In genomic region chr1:161069201-161069685, GRCh38 we compare ENCODE assay signal across 10 cellular contexts. TPM values are rescaled to one million over a fixed set of nuclear protein-coding genes. Genes with fewer than 3 reads are reported as not detected.
DNase-seq lines count a peak whose midpoint lies in the region; ATAC-seq, FAIRE-seq and TF ChIP-seq lines count a peak whose summit lies in the region.
"Had no signal": no experiment of that assay in that cellular context is flagged by ENCODE, and none has a peak within 500 bp of the region (broad histone marks: within the 10 kb centered on the region; RNA-seq: fewer than 3 reads in every experiment).

No MANE protein-coding gene starts in this region.

- peak overlapping the region; percentile 33 to 68 for H3K9ac ChIP-seq in mucosa of rectum (ENCODE audit: low read depth in 1 of 2, low read length in 2 of 2)

- POLR2A ChIA-PET in CD4-positive, alpha-beta memory T cell (lab: Charles Lee; ENCODE audit: partially characterized antibody) = interaction anchor here (0.6 to 10.9 kb wide), 29 partner anchors 9 to 863 kb away, joined by 3 to 602 read pairs (median 5); partner anchors contain the start of genes DEDD, F11R, KLHDC9 and LY9
- POLR2A ChIA-PET in A673 (lab: Charles Lee; ENCODE audit: low non-redundant PET) = no interaction called here

- peak; percentile 11 for ATAC-seq in HG02642 (IDR thresholded peaks at IDR 0.05; ENCODE audit: poor library complexity, unreplicated experiment)

- H3K27me3 Mint-ChIP-seq in CD4-positive, alpha-beta memory T cell = no peaks in the 10 kb centered on the region
- no peaks in the 10 kb centered on the region for H3K27me3 Mint-ChIP-seq in activated T-helper 1 cell treated with anti-CD3 and anti-CD28 coated beads, Interleukin-12 subunit alpha, Interleukin-12 subunit beta, Interleukin-2, Interleukin-4 antibody, amounts not matched to agents 30 ng/mL and 10 ng/mL and 1 ng/mL, durations not matched to agents 14 hours and 24 hours and 36 hours (ENCODE audit: insufficient read depth)

- no peak for TF ChIP-seq CTCF in A673 (conservative IDR thresholded peaks at IDR 0.05; ENCODE audit: low read depth, low read length)

- peak overlapping the region; percentile 93 for H3K27ac ChIP-seq in CD4-positive, alpha-beta memory T cell (ENCODE audit: low read depth, low read length)
- H3K27ac ChIP-seq in mucosa of rectum (ENCODE audit: low read depth in 2 of 2, low read length in 2 of 2) = peak overlapping the region; percentile 64 to 90
- no peak overlapping the region for H3K27ac ChIP-seq in A673 (ENCODE audit: low read depth, low read length, poor library complexity, severe bottlenecking)

- H3K27ac Mint-ChIP-seq in CD4-positive, alpha-beta memory T cell = peak overlapping the region; percentile 92 to 100 (median 99)
- H3K27ac Mint-ChIP-seq in activated T-helper 1 cell treated with anti-CD3 and anti-CD28 coated beads, Interleukin-12 subunit alpha, Interleukin-12 subunit beta, Interleukin-2, Interleukin-4 antibody, amounts not matched to agents 30 ng/mL and 10 ng/mL and 1 ng/mL, durations not matched to agents 14 hours and 24 hours and 36 hours = peak overlapping the region; percentile 99

- H3K36me3 Mint-ChIP-seq in CD4-positive, alpha-beta memory T cell = peaks cover 27 to 36% of the 10 kb centered on the region in 2 donors
- H3K36me3 Mint-ChIP-seq in activated T-helper 1 cell treated with anti-CD3 and anti-CD28 coated beads, Interleukin-12 subunit alpha, Interleukin-12 subunit beta, Interleukin-2, Interleukin-4 antibody, amounts not matched to agents 30 ng/mL and 10 ng/mL and 1 ng/mL, durations not matched to agents 14 hours and 24 hours and 36 hours (ENCODE audit: low read depth) = peaks cover 28% of the 10 kb centered on the region

- no peaks in the 10 kb centered on the region for H3K9me3 Mint-ChIP-seq in CD4-positive, alpha-beta memory T cell
- no peaks in the 10 kb centered on the region for H3K9me3 Mint-ChIP-seq in activated T-helper 1 cell treated with anti-CD3 and anti-CD28 coated beads, Interleukin-12 subunit alpha, Interleukin-12 subunit beta, Interleukin-2, Interleukin-4 antibody, amounts not matched to agents 30 ng/mL and 10 ng/mL and 1 ng/mL, durations not matched to agents 14 hours and 24 hours and 36 hours

- H3K36me3 ChIP-seq in CD4-positive, alpha-beta memory T cell (ENCODE audit: insufficient read depth, low read length) = no peaks in the 10 kb centered on the region
- H3K36me3 ChIP-seq in mucosa of rectum (ENCODE audit: control insufficient read depth in 2 of 2, insufficient read depth in 2 of 2, low read length in 2 of 2) = no peaks in the 10 kb centered on the region
- H3K36me3 ChIP-seq in A673 (ENCODE audit: insufficient read depth, low read length, poor library complexity, severe bottlenecking) = no peaks in the 10 kb centered on the region

- TF ChIP-seq POLR2A in GM12891 (IDR thresholded peaks at IDR 0.05; ENCODE audit: low read depth, low read length) = no peak; the same call in 1 of the 2 replicates

- no peaks in the 10 kb centered on the region for H3K9me3 ChIP-seq in CD4-positive, alpha-beta memory T cell (ENCODE audit: control insufficient read depth in 1 of 2, low read length in 2 of 2)
- H3K9me3 ChIP-seq in mucosa of rectum (ENCODE audit: control insufficient read depth in 2 of 2, low read length in 2 of 2) = no peaks in the 10 kb centered on the region
- H3K9me3 ChIP-seq in A673 (ENCODE audit: low read depth, low read length, poor library complexity, severe bottlenecking) = no peaks in the 10 kb centered on the region

- H3K4me3 Mint-ChIP-seq in CD4-positive, alpha-beta memory T cell = peak overlapping the region; percentile 90 to 100 (median 99)
- peak overlapping the region; percentile 96 for H3K4me3 Mint-ChIP-seq in activated T-helper 1 cell treated with anti-CD3 and anti-CD28 coated beads, Interleukin-12 subunit alpha, Interleukin-12 subunit beta, Interleukin-2, Interleukin-4 antibody, amounts not matched to agents 30 ng/mL and 10 ng/mL and 1 ng/mL, durations not matched to agents 14 hours and 24 hours and 36 hours

- H3K27me3 ChIP-seq in CD4-positive, alpha-beta memory T cell (ENCODE audit: insufficient read depth, low read length) = no peaks in the 10 kb centered on the region
- H3K27me3 ChIP-seq in mucosa of rectum (ENCODE audit: control insufficient read depth in 2 of 2, insufficient read depth in 2 of 2, low read length in 2 of 2) (no peaks in the 10 kb centered on the region), A673 (replicated peaks; ENCODE audit: insufficient read depth, low read depth, low read length, poor library complexity) (peaks cover 5% of the 10 kb centered on the region)

- no peak for FAIRE-seq in GM12891 (lab: Jason Lieb, UNC)
- FAIRE-seq: H54 had no signal

- H3K4me1 Mint-ChIP-seq in CD4-positive, alpha-beta memory T cell = peaks cover 36 to 78% (median 52%) of the 10 kb centered on the region in 4 donors
- peaks cover 65% of the 10 kb centered on the region for H3K4me1 Mint-ChIP-seq in activated T-helper 1 cell treated with anti-CD3 and anti-CD28 coated beads, Interleukin-12 subunit alpha, Interleukin-12 subunit beta, Interleukin-2, Interleukin-4 antibody, amounts not matched to agents 30 ng/mL and 10 ng/mL and 1 ng/mL, durations not matched to agents 14 hours and 24 hours and 36 hours (ENCODE audit: low read depth)

- H3K4me3 ChIP-seq in CD4-positive, alpha-beta memory T cell (ENCODE audit: low read length in 2 of 2) = peak overlapping the region; percentile 80 to 96
- H3K4me3 ChIP-seq in mucosa of rectum (ENCODE audit: low read length in 2 of 2) (peak overlapping the region; percentile 59 to 75), A673 (ENCODE audit: low read depth, low read length, poor library complexity, severe bottlenecking) (no peak overlapping the region)

- BruUV-seq in A673 (replicated peaks; lab: Mats Ljungman, UMichigan) = no TSS peak

- peaks cover 55% of the 10 kb centered on the region for H3K4me1 ChIP-seq in CD4-positive, alpha-beta memory T cell (ENCODE audit: insufficient read depth, low read length)
- H3K4me1 ChIP-seq in mucosa of rectum (ENCODE audit: control insufficient read depth in 2 of 2, insufficient read depth in 2 of 2, low read length in 2 of 2) (peaks cover 6 to 8% of the 10 kb centered on the region in 2 donors), A673 (ENCODE audit: insufficient read depth, low read length, poor library complexity, severe bottlenecking) (no peaks in the 10 kb centered on the region)

- peak in 2 of 5 donors; percentile 7 to 31 for DNase-seq in CD4-positive, alpha-beta memory T cell
- DNase-seq in activated T-helper 1 cell treated with anti-CD3 and anti-CD28 coated beads, Interleukin-12 subunit alpha, Interleukin-12 subunit beta, Interleukin-2, Interleukin-4 antibody, amounts not matched to agents 30 ng/mL and 10 ng/mL and 1 ng/mL, durations not matched to agents 14 hours and 24 hours and 36 hours (ENCODE audit: low spot score) = no peak
- no peak for DNase-seq in A673 (ENCODE audit: low spot score)
- no peak for DNase-seq in NCI-H2196 (lab: John Stamatoyannopoulos, UW; ENCODE audit: unreplicated experiment)
- no peak for DNase-seq in GM12891 (ENCODE audit: insufficient read length, low spot score)
- no peak for DNase-seq in NCI-H187 (lab: John Stamatoyannopoulos, UW)
- DNase-seq: NCI-H446 treated with DMSO at 0.1 percent for 48 hours had no signal

- CTCF ChIA-PET in CD4-positive, alpha-beta memory T cell (lab: Charles Lee; ENCODE audit: partially characterized antibody) = interaction anchor here (0.9 to 10.1 kb wide), 15 partner anchors 10 to 156 kb away, joined by 3 to 171 read pairs (median 4); partner anchors contain the start of genes DEDD, F11R, KLHDC9 and TOMM40L
- CTCF ChIA-PET in A673 (lab: Charles Lee) = interaction anchor here (1.0 kb wide), 1 partner anchor 29 kb away, joined by 3 read pairs; no protein-coding TSS in a partner anchor

- intact Hi-C loops in CD4-positive, alpha-beta memory T cell (cut with micrococcal nuclease) = loop anchor here (1.0 to 5.0 kb wide), 6 partner anchors 24 to 727 kb away; partner anchors contain the start of genes COPA, NCSTN, NIT1 and PFDN2
- intact Hi-C loops in activated T-helper 1 cell treated with anti-CD3 and anti-CD28 coated beads, Interleukin-12 subunit alpha, Interleukin-12 subunit beta, Interleukin-2, Interleukin-4 antibody, amounts not matched to agents 30 ng/mL and 10 ng/mL and 1 ng/mL, durations not matched to agents 14 hours and 24 hours and 36 hours (cut with micrococcal nuclease) = loop anchor here (2.0 kb wide), 2 partner anchors 28 to 48 kb away; partner anchors contain the start of gene F11R
- intact Hi-C loops in A673 (cut with micrococcal nuclease; ENCODE audit: unreplicated experiment) = no loop called here

RNA-seq across cellular contexts. Expression of gene ARHGAP30, which starts 0.4 kb away (rescaled TPM):
- 100 to 1,000 TPM; 222 to 226 TPM for total RNA-seq in CD4-positive, alpha-beta memory T cell
- 100 to 1,000 TPM in 1 of 2 donors, 10 to 100 TPM in 1; 63.4 to 213 TPM for polyA plus RNA-seq in CD4-positive, alpha-beta memory T cell
- 149 and 151 TPM in 2 replicates for total RNA-seq in activated T-helper 1 cell treated with anti-CD3 and anti-CD28 coated beads, Interleukin-12 subunit alpha, Interleukin-12 subunit beta, Interleukin-2, Interleukin-4 antibody, amounts not matched to agents 30 ng/mL and 10 ng/mL and 1 ng/mL, durations not matched to agents 14 hours and 24 hours and 36 hours
- not detected in 2 replicates for total RNA-seq in A673 (2021)
- 78.2 TPM for polyA plus RNA-seq in GM12891 (2012; ENCODE audit: low read depth, missing spikeins)

RNA-seq across cellular contexts. Expression of gene NECTIN4, which starts 20.1 kb away (rescaled TPM):
- not detected for total RNA-seq in CD4-positive, alpha-beta memory T cell
- not detected for polyA plus RNA-seq in CD4-positive, alpha-beta memory T cell
- not detected in 2 replicates for total RNA-seq in activated T-helper 1 cell treated with anti-CD3 and anti-CD28 coated beads, Interleukin-12 subunit alpha, Interleukin-12 subunit beta, Interleukin-2, Interleukin-4 antibody, amounts not matched to agents 30 ng/mL and 10 ng/mL and 1 ng/mL, durations not matched to agents 14 hours and 24 hours and 36 hours
- not detected in 2 replicates for total RNA-seq in A673 (2021)
- polyA plus RNA-seq in GM12891 (2012; ENCODE audit: low read depth, missing spikeins) = 0.28 TPM

RNA-seq across cellular contexts. Expression of gene USF1, which starts 23.5 kb away (rescaled TPM):
- 100 to 1,000 TPM; 101 to 102 TPM for total RNA-seq in CD4-positive, alpha-beta memory T cell
- polyA plus RNA-seq in CD4-positive, alpha-beta memory T cell = 1 to 10 TPM; 1.4 to 5.9 TPM
- 50.6 and 51.5 TPM in 2 replicates for total RNA-seq in activated T-helper 1 cell treated with anti-CD3 and anti-CD28 coated beads, Interleukin-12 subunit alpha, Interleukin-12 subunit beta, Interleukin-2, Interleukin-4 antibody, amounts not matched to agents 30 ng/mL and 10 ng/mL and 1 ng/mL, durations not matched to agents 14 hours and 24 hours and 36 hours
- 54.5 and 57.9 TPM in 2 replicates for total RNA-seq in A673 (2021)
- 47.6 TPM for polyA plus RNA-seq in GM12891 (2012; ENCODE audit: low read depth, missing spikeins)

RNA-seq across cellular contexts. Expression of gene KLHDC9, which starts 28.9 kb away (rescaled TPM):
- total RNA-seq in CD4-positive, alpha-beta memory T cell = under 1 TPM; 0.52 to 0.53 TPM
- 1 to 10 TPM in 1 of 2 donors, under 1 TPM in 1; 0.68 to 2.4 TPM for polyA plus RNA-seq in CD4-positive, alpha-beta memory T cell
- total RNA-seq in activated T-helper 1 cell treated with anti-CD3 and anti-CD28 coated beads, Interleukin-12 subunit alpha, Interleukin-12 subunit beta, Interleukin-2, Interleukin-4 antibody, amounts not matched to agents 30 ng/mL and 10 ng/mL and 1 ng/mL, durations not matched to agents 14 hours and 24 hours and 36 hours = not detected in 2 replicates
- 1.7 and 4.8 TPM in 2 replicates for total RNA-seq in A673 (2021)
- polyA plus RNA-seq in GM12891 (2012; ENCODE audit: low read depth, missing spikeins) = 4.9 TPM

RNA-seq across cellular contexts. Expression of gene TSTD1, which starts 30.5 kb away (rescaled TPM):
- 10 to 100 TPM; 92.0 to 93.1 TPM for total RNA-seq in CD4-positive, alpha-beta memory T cell
- 100 to 1,000 TPM; 264 to 411 TPM for polyA plus RNA-seq in CD4-positive, alpha-beta memory T cell
- total RNA-seq in activated T-helper 1 cell treated with anti-CD3 and anti-CD28 coated beads, Interleukin-12 subunit alpha, Interleukin-12 subunit beta, Interleukin-2, Interleukin-4 antibody, amounts not matched to agents 30 ng/mL and 10 ng/mL and 1 ng/mL, durations not matched to agents 14 hours and 24 hours and 36 hours = 40.5 and 43.3 TPM in 2 replicates
- 1.2 and 1.3 TPM in 2 replicates for total RNA-seq in A673 (2021)
- polyA plus RNA-seq in GM12891 (2012; ENCODE audit: low read depth, missing spikeins) = 157 TPM

Comparison
In these comparisons a context has a peak if more than half of its experiments do, and no peak if none do; other contexts are left out.
1. RNA of gene ARHGAP30, which starts 0.4 kb away (total RNA-seq): 222 to 226 TPM in CD4-positive, alpha-beta memory T cell and 149 to 151 TPM in activated T-helper 1 cell treated with anti-CD3 and anti-CD28 coated beads, Interleukin-12 subunit alpha, Interleukin-12 subunit beta, Interleukin-2, Interleukin-4 antibody, amounts not matched to agents 30 ng/mL and 10 ng/mL and 1 ng/mL, durations not matched to agents 14 hours and 24 hours and 36 hours; not detected in A673; every median in the first group is over 100 times any median in the second.